Comparison of ENCODE assay signal across 22 cellular contexts in the genomic region with DNA sequence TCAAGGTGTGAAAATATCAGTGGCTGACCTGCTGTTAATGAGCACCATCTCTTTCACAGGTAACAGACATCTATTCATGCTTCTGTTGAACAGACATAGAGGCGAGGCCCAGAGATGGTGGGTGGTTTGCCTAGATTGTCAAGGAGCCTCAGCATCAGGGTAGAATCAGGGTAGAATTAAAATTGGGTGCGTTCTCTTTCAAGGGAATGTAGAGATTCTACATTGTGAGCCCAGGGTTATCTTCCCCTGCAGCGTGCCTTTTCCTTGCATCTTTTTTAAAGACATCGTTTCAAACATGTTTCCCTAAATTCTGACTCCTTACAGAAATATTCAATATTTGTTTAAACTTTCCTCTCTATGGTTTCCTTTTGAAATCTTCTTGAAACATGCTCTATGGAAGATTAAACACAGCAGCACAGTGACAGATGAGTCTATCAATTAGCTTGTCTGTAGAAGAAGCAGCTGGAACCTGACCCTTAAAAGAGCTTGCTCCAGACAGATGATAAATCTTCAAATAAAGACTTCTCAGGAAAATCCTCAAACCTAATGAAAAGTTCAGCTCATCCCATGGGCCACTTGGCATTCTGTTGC.
"Had no signal": no experiment of that assay in that cellular context is flagged by ENCODE, and none has a peak within 500 bp of the region (broad histone marks: within the 10 kb centered on the region; RNA-seq: fewer than 3 reads in every experiment).

No MANE protein-coding gene starts in this region.

- H3K4me3 Mint-ChIP-seq: activated CD4-positive, alpha-beta T cell treated with anti-CD3 and anti-CD28 coated beads, Interleukin-2, amount 10 ng/mL, durations not matched to agents 7 days and 5 days; activated T-cell treated with anti-CD3 and anti-CD28 coated beads, Interleukin-2, amount 50 U/mL, for 24 hours; natural killer cell; stimulated activated naive B cell treated with anti-CD40 and anti-IgM and Interleukin-4, amounts not matched to agents 10 μg/mL and 1 μg/mL and 100 μg/mL, for 72 hours had no signal

- H3K9me3 ChIP-seq: adrenal gland, ascending aorta, left ventricle myocardium inferior, ovary, prostate gland, transverse colon had no signal

- ATAC-seq: effector memory CD8-positive, alpha-beta T cell; esophagus mucosa; natural killer cell; stimulated activated naive B cell treated with anti-CD40 and anti-IgM and Interleukin-4, amounts not matched to agents 10 μg/mL and 1 μg/mL and 100 μg/mL, for 72 hours had no signal

- H3K36me3 ChIP-seq: adrenal gland, ascending aorta, left ventricle myocardium inferior, ovary, prostate gland, transverse colon, WERI-Rb-1 had no signal

- H3K4me3 ChIP-seq: adrenal gland, ascending aorta, dorsolateral prefrontal cortex, left ventricle myocardium inferior, ovary, prostate gland, transverse colon had no signal

- H3K4me1 ChIP-seq: adrenal gland, ascending aorta, left ventricle myocardium inferior, prostate gland, transverse colon had no signal

- H3K27ac ChIP-seq: adrenal gland, ascending aorta, dorsolateral prefrontal cortex, left ventricle myocardium inferior, ovary, prostate gland, transverse colon, WERI-Rb-1 had no signal

- DNase-seq: activated CD4-positive, alpha-beta T cell treated with anti-CD3 and anti-CD28 coated beads, Interleukin-2, amount 10 ng/mL, durations not matched to agents 7 days and 5 days; activated CD4-positive, CD25-positive, alpha-beta regulatory T cell treated with anti-CD3 and anti-CD28 coated beads, Interleukin-2, amount 50 U/mL, for 72 hours; activated naive CD4-positive, alpha-beta T cell treated with Interleukin-2 at 50 U/mL for 16 hours; activated T-cell treated with anti-CD3 and anti-CD28 coated beads, Interleukin-2, amount 50 U/mL, for 24 hours; adrenal gland; central memory CD4-positive, alpha-beta T cell; dorsolateral prefrontal cortex; effector memory CD8-positive, alpha-beta T cell; glutamatergic neuron; hippocampal formation; kidney glomerular epithelial cell; left ventricle myocardium inferior; natural killer cell; ovary; stimulated activated CD4-positive, alpha-beta T cell treated with anti-CD3 and anti-CD28 coated beads, Interleukin-2, amount 100 ng/mL, for 48 hours; stimulated activated CD8-positive, alpha-beta memory T cell treated with anti-CD3 and anti-CD28 coated beads, Interleukin-4, amount 100 ng/mL, for 48 hours; stimulated activated naive B cell treated with anti-CD40 and anti-IgM and Interleukin-4, amounts not matched to agents 10 μg/mL and 1 μg/mL and 100 μg/mL, for 72 hours; transverse colon; WERI-Rb-1 had no signal

- H3K27me3 Mint-ChIP-seq: activated CD4-positive, alpha-beta T cell treated with anti-CD3 and anti-CD28 coated beads, Interleukin-2, amount 10 ng/mL, durations not matched to agents 7 days and 5 days; activated T-cell treated with anti-CD3 and anti-CD28 coated beads, Interleukin-2, amount 50 U/mL, for 24 hours; effector memory CD8-positive, alpha-beta T cell had no signal

- H3K36me3 Mint-ChIP-seq: natural killer cell; stimulated activated naive B cell treated with anti-CD40 and anti-IgM and Interleukin-4, amounts not matched to agents 10 μg/mL and 1 μg/mL and 100 μg/mL, for 72 hours had no signal

- H3K9me3 Mint-ChIP-seq: activated T-cell treated with anti-CD3 and anti-CD28 coated beads, Interleukin-2, amount 50 U/mL, for 24 hours; effector memory CD8-positive, alpha-beta T cell; natural killer cell had no signal

- H3K27me3 ChIP-seq: adrenal gland, ascending aorta, dorsolateral prefrontal cortex, ovary, transverse colon had no signal

- H3K27ac Mint-ChIP-seq: activated CD4-positive, alpha-beta T cell treated with anti-CD3 and anti-CD28 coated beads, Interleukin-2, amount 10 ng/mL, durations not matched to agents 7 days and 5 days; activated T-cell treated with anti-CD3 and anti-CD28 coated beads, Interleukin-2, amount 50 U/mL, for 24 hours; stimulated activated naive B cell treated with anti-CD40 and anti-IgM and Interleukin-4, amounts not matched to agents 10 μg/mL and 1 μg/mL and 100 μg/mL, for 72 hours had no signal
